Comparison of ENCODE assay signal across 2 cellular contexts in genomic region chr20:9154464-9155024, GRCh38.
TF ChIP-seq lines count a peak whose summit lies in the region.

No MANE protein-coding gene starts in this region.

TF ChIP-seq in HepG2, 621 proteins besides CTCF, POLR2A, EP300 and RAD21 (continued from another document):
- TF ChIP-seq ZBTB40 (IDR thresholded peaks at IDR 0.05): no peak
- no peak for TF ChIP-seq ZBTB40 (CRISPR knock-in tag; IDR thresholded peaks at IDR 0.05)
- TF ChIP-seq PAXIP1 (CRISPR knock-in tag; conservative IDR thresholded peaks at IDR 0.05): no peak
- peak; percentile 95 for TF ChIP-seq PCBP2 (optimal IDR thresholded peaks at IDR 0.05; ENCODE audit: low read depth, low read length, poor library complexity, severe bottlenecking)
- TF ChIP-seq PCBP1 (IDR thresholded peaks at IDR 0.05; ENCODE audit: borderline replicate concordance, low read depth, low read length): 0 out of 2 replicates have a peak, but pooled peaks have one; percentile 54
- no peak for TF ChIP-seq ZBTB20 (CRISPR knock-in tag; IDR thresholded peaks at IDR 0.05; ENCODE audit: borderline replicate concordance, low read depth)
- TF ChIP-seq HNRNPK (IDR thresholded peaks at IDR 0.05; ENCODE audit: low read depth, low read length, poor library complexity, severe bottlenecking): peak; percentile 94
TF ChIP-seq in HepG2: peak in this region for 3.

TF ChIP-seq in HEK293, 187 proteins besides CTCF, POLR2A, EP300 and RAD21 (continued from another document):
- TF ChIP-seq PATZ1 (tag by site-specific recombination; IDR thresholded peaks at IDR 0.05) (no peak), ZNF366 (tag by site-specific recombination; conservative IDR thresholded peaks at IDR 0.05) (peak; percentile 91), ZNF302 (tag by site-specific recombination; IDR thresholded peaks at IDR 0.05; ENCODE audit: low read depth) (no peak)
